Comparison of ENCODE assay signal across 11 cellular contexts in genomic region chr5:176743828-176744583, GRCh38.
DNase-seq lines count a peak whose midpoint lies in the region; ATAC-seq, FAIRE-seq and TF ChIP-seq lines count a peak whose summit lies in the region.
"Had no signal": no experiment of that assay in that cellular context is flagged by ENCODE, and none has a peak within 500 bp of the region (broad histone marks: within the 10 kb centered on the region; RNA-seq: fewer than 3 reads in every experiment).

No MANE protein-coding gene starts in this region.

- FAIRE-seq in astrocyte (lab: Jason Lieb, UNC) = no peak
- FAIRE-seq: keratinocyte had no signal

- peak overlapping the region; percentile 70 for H3K56ac ChIP-seq in mesendoderm (ENCODE audit: low read length)

- intact Hi-C loops in left ventricle myocardium inferior (cut with micrococcal nuclease) (no loop called here), Right ventricle myocardium inferior (cut with DNase I) (no loop called here)

- no peaks in the 10 kb centered on the region for H3K36me3 Mint-ChIP-seq in astrocyte (ENCODE audit: low read depth, unreplicated experiment)
- H3K36me3 Mint-ChIP-seq: CD4-positive, CD25-positive, alpha-beta regulatory T cell had no signal

- ATAC-seq in Right ventricle myocardium inferior (no peak), GM19395 (IDR thresholded peaks at IDR 0.05; ENCODE audit: unreplicated experiment) (no peak)

- H3K9me3 Mint-ChIP-seq in astrocyte (ENCODE audit: unreplicated experiment) = peaks cover 3% of the 10 kb centered on the region

- H3K23ac ChIP-seq in mesendoderm (ENCODE audit: low read length) = no peak overlapping the region

- H3K9ac ChIP-seq in astrocyte (ENCODE audit: low read length) (no peak overlapping the region), mesendoderm (ENCODE audit: low read length) (peak overlapping the region; percentile 55)

- H2BK120ac ChIP-seq in mesendoderm (ENCODE audit: low read depth, low read length) = no peak overlapping the region

- peaks cover 5% of the 10 kb centered on the region for H3K4me1 Mint-ChIP-seq in astrocyte (ENCODE audit: low read depth, unreplicated experiment)

- H2BK5ac ChIP-seq in mesendoderm (ENCODE audit: low read length) = no peak overlapping the region

- H4K5ac ChIP-seq in mesendoderm (ENCODE audit: low read length) = no peak overlapping the region

- H3K27ac Mint-ChIP-seq in astrocyte (ENCODE audit: unreplicated experiment) = no peak overlapping the region
- H3K27ac Mint-ChIP-seq: CD4-positive, CD25-positive, alpha-beta regulatory T cell had no signal

- H4K8ac ChIP-seq in mesendoderm (ENCODE audit: low read depth, low read length) = no peak overlapping the region

- peaks cover 61% of the 10 kb centered on the region for H3K27me3 Mint-ChIP-seq in astrocyte (ENCODE audit: low read depth, unreplicated experiment)

- H3K18ac ChIP-seq in mesendoderm (ENCODE audit: low read length) = no peak overlapping the region

- H3K79me2 ChIP-seq in astrocyte (ENCODE audit: insufficient read depth, low read length) = no peaks in the 10 kb centered on the region
- H3K79me2 ChIP-seq in mesendoderm (ENCODE audit: control insufficient read depth, insufficient read depth, low read length) = no peaks in the 10 kb centered on the region

- peaks cover 5% of the 10 kb centered on the region for H4K20me1 ChIP-seq in astrocyte (ENCODE audit: insufficient read depth, low read length)

- no peak overlapping the region for H3K4ac ChIP-seq in mesendoderm (ENCODE audit: low read depth, low read length)

- H3K9me3 ChIP-seq in left ventricle myocardium inferior (replicated peaks) (no peaks in the 10 kb centered on the region), astrocyte (ENCODE audit: insufficient read depth, low read depth, low read length) (no peaks in the 10 kb centered on the region)

- H3K4me2 ChIP-seq in astrocyte (ENCODE audit: low read length) = peak overlapping the region; percentile 19
- peak overlapping the region; percentile 59 for H3K4me2 ChIP-seq in mesendoderm (ENCODE audit: low read length)

- H3K27ac ChIP-seq in left ventricle myocardium inferior (replicated peaks) (no peak overlapping the region), astrocyte (ENCODE audit: low read depth, low read length) (no peak overlapping the region), mesendoderm (ENCODE audit: low read depth, low read length) (no peak overlapping the region)

- no peak overlapping the region for H2AFZ ChIP-seq in astrocyte (ENCODE audit: low read depth, low read length)

- no peak for DNase-seq in left ventricle myocardium inferior
- no peak for DNase-seq in Right ventricle myocardium inferior (ENCODE audit: missing footprints)
- no peak for DNase-seq in astrocyte (ENCODE audit: low read depth)
- DNase-seq in mesendoderm = no peak
- DNase-seq in ureter (ENCODE audit: low spot score) = peak; percentile 25
- no peak for DNase-seq in globus pallidus (ENCODE audit: low spot score)
- DNase-seq in NCI-H1436 (lab: John Stamatoyannopoulos, UW) = no peak
- DNase-seq: activated CD4-positive, alpha-beta T cell treated with anti-CD3 and anti-CD28 coated beads, Interleukin-2, amount 50 U/mL, for 1 hour; CD4-positive, CD25-positive, alpha-beta regulatory T cell had no signal

- WGBS in mesendoderm (ENCODE audit: extremely low coverage, insufficient coverage, low lambda C conversion rate) = no CpG with 5 or more reads among the region's 27 CpGs

- H3K27me3 ChIP-seq in left ventricle myocardium inferior (ENCODE audit: low read depth) (peaks cover 99% of the 10 kb centered on the region), astrocyte (ENCODE audit: insufficient read depth, low read length) (peaks cover 63% of the 10 kb centered on the region), mesendoderm (ENCODE audit: insufficient read depth, low read length, poor library complexity) (no peaks in the 10 kb centered on the region)

- H2BK15ac ChIP-seq in mesendoderm (replicated peaks; ENCODE audit: low read depth) = no peak overlapping the region

- H3K4me3 Mint-ChIP-seq in astrocyte (ENCODE audit: unreplicated experiment) = no peak overlapping the region

- H3K4me1 ChIP-seq in left ventricle myocardium inferior = peaks cover 18% of the 10 kb centered on the region
- H3K4me1 ChIP-seq in astrocyte (ENCODE audit: insufficient read depth, low read length) = no peaks in the 10 kb centered on the region
- peaks cover 10% of the 10 kb centered on the region for H3K4me1 ChIP-seq in mesendoderm (ENCODE audit: control insufficient read depth, low read depth, low read length)

- H2AK5ac ChIP-seq in mesendoderm (ENCODE audit: low read length) = no peak overlapping the region

- no peaks in the 10 kb centered on the region for H3K79me1 ChIP-seq in mesendoderm (ENCODE audit: low read length)

- peak overlapping the region; percentile 51 for H3K4me3 ChIP-seq in left ventricle myocardium inferior
- H3K4me3 ChIP-seq in astrocyte (ENCODE audit: insufficient read depth, low read depth, low read length) = no peak overlapping the region
- peak overlapping the region; percentile 29 for H3K4me3 ChIP-seq in mesendoderm (ENCODE audit: low read length)

- no peak for TF ChIP-seq CTCF in left ventricle myocardium inferior (IDR thresholded peaks at IDR 0.05; ENCODE audit: borderline replicate concordance)
- no peak for TF ChIP-seq CTCF in astrocyte (IDR thresholded peaks at IDR 0.05; ENCODE audit: insufficient read depth, low read depth, low read length)

- H3K36me3 ChIP-seq in left ventricle myocardium inferior (no peaks in the 10 kb centered on the region), astrocyte (ENCODE audit: insufficient read depth, low read length) (no peaks in the 10 kb centered on the region), mesendoderm (ENCODE audit: control insufficient read depth, insufficient read depth, low read length) (no peaks in the 10 kb centered on the region)
